Comparison of ENCODE assay signal across 14 cellular contexts in the genomic region with DNA sequence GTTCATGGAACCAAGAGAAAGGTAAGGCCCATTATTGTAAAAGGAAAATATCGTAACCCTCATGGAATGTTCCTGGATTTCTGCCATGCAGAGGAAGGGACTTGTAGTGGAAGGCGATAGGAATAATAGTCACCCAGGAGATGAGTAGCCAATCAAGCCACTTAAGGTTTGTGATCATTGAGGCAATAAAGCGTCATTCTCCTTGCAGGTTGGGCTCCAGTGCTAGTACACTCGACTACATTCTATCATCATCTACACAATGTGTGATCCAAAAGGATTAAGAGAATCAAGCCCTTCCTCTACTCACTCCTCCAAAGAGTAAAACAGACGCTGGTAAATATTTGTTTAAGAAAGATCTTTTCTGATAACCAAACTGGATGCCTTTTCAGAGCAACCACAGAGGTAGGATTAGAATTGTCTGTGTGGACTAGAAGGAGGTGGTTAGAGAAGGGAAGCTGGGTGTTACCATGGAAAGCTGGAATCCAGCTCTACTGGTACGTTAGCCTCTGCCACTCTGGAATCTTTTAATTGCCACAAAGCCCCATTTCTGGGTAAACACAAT.
A peak's percentile ranks its signal among the peaks of the same experiment; 100 is the strongest.
DNase-seq lines count a peak whose midpoint lies in the region; ATAC-seq, FAIRE-seq and TF ChIP-seq lines count a peak whose summit lies in the region.
"Had no signal": no experiment of that assay in that cellular context is flagged by ENCODE, and none has a peak within 500 bp of the region (broad histone marks: within the 10 kb centered on the region; RNA-seq: fewer than 3 reads in every experiment).

No MANE protein-coding gene starts in this region.

- H4K8ac ChIP-seq in H1 (ENCODE audit: extremely low read depth, insufficient read depth, low read length) (no peak overlapping the region), H9 (replicated peaks; ENCODE audit: insufficient read length, low read depth, low read length) (no peak overlapping the region)

- H3K14ac ChIP-seq in H1 (ENCODE audit: insufficient read length) (no peak overlapping the region), H9 (ENCODE audit: insufficient read depth, low read length) (no peak overlapping the region)

- 95% methylated on average over 6 of the region's 6 CpGs; no CpG with 5 or more reads in 1 of the 2 experiments for WGBS in H1 (ENCODE audit: extremely low coverage in 1 of 2, insufficient coverage in 1 of 2, insufficient read length in 1 of 2, insufficient replicate concordance in 2 of 2, low coverage in 1 of 2, low lambda C conversion rate in 2 of 2, missing lambda C conversion rate in 1 of 2), 2 experiments
- WGBS in H9 (ENCODE audit: extremely low coverage, insufficient read length, low lambda C conversion rate): no CpG with 5 or more reads among the region's 6 CpGs

- H3K27me3 ChIP-seq in H1 (replicated peaks in 1 of 4; ENCODE audit: control insufficient read depth in 3 of 4, extremely low read depth in 1 of 4, insufficient read depth in 3 of 4, low read length in 3 of 4) (no peaks in the 10 kb centered on the region), H9 (ENCODE audit: insufficient read depth, low read length) (no peaks in the 10 kb centered on the region)
- no peaks in the 10 kb centered on the region for H3K27me3 ChIP-seq in CD4-positive, alpha-beta T cell (ENCODE audit: control insufficient read depth, insufficient read depth, low read length)

- no peak for FAIRE-seq in H1 (lab: Jason Lieb, UNC)
- FAIRE-seq: D721Med had no signal

- CTCF ChIA-PET in H1 (lab: Charles Lee; ENCODE audit: partially characterized antibody): interaction anchor here (0.6 to 1.0 kb wide), 3 partner anchors 13 to 1103 kb away, joined by 3 to 4 read pairs (median 4); no protein-coding TSS in a partner anchor
- CTCF ChIA-PET in CD4-positive, alpha-beta T cell (lab: Charles Lee): no interaction called here

- H3K4me3 Mint-ChIP-seq in nephron progenitor cell (no peak overlapping the region), H9 (no peak overlapping the region)
- H3K4me3 Mint-ChIP-seq in CD4-positive, alpha-beta T cell: no peak overlapping the region
- H3K4me3 Mint-ChIP-seq: activated naive CD8-positive, alpha-beta T cell treated with anti-CD3 and anti-CD28 coated beads, Interleukin-2, amount 50 U/mL, for 24 hours; stimulated activated naive CD8-positive, alpha-beta T cell treated with anti-CD3 and anti-CD28 coated beads, Interleukin-15, Interleukin-2, amounts not matched to agents 100 ng/mL and 50 ng/mL, for 24 hours had no signal

- no peak overlapping the region for H2BK20ac ChIP-seq in H1 (ENCODE audit: low read length)
- no peak overlapping the region for H2BK20ac ChIP-seq in H9 (ENCODE audit: low read depth, low read length, poor library complexity, severe bottlenecking)

- peak overlapping the region; percentile 41 for H3K27ac Mint-ChIP-seq in nephron progenitor cell
- H3K27ac Mint-ChIP-seq in CD4-positive, alpha-beta T cell: no peak overlapping the region
- H3K27ac Mint-ChIP-seq in H9: no peak overlapping the region
- H3K27ac Mint-ChIP-seq: activated naive CD8-positive, alpha-beta T cell treated with anti-CD3 and anti-CD28 coated beads, Interleukin-2, amount 50 U/mL, for 24 hours; stimulated activated naive CD8-positive, alpha-beta T cell treated with anti-CD3 and anti-CD28 coated beads, Interleukin-15, Interleukin-2, amounts not matched to agents 100 ng/mL and 50 ng/mL, for 24 hours had no signal

- H3K23me2 ChIP-seq in H1 (ENCODE audit: low read depth, low read length): no peaks in the 10 kb centered on the region
- H3K23me2 ChIP-seq in H9 (ENCODE audit: insufficient read length, low read depth, low read length, poor library complexity, severe bottlenecking): no peaks in the 10 kb centered on the region

- H3K9me3 Mint-ChIP-seq in nephron progenitor cell (no peaks in the 10 kb centered on the region), H9 (peaks cover 0 to 2% of the 10 kb centered on the region in 2 experiments; a peak in 1 of 5 replicates)
- no peaks in the 10 kb centered on the region for H3K9me3 Mint-ChIP-seq in CD4-positive, alpha-beta T cell
- H3K9me3 Mint-ChIP-seq: stimulated activated naive CD8-positive, alpha-beta T cell treated with anti-CD3 and anti-CD28 coated beads, Interleukin-15, Interleukin-2, amounts not matched to agents 100 ng/mL and 50 ng/mL, for 24 hours had no signal

- TF ChIP-seq RAD21 in H1 (IDR thresholded peaks at IDR 0.05 in 1 of 2, conservative IDR thresholded peaks at IDR 0.05 in 1 of 2; ENCODE audit: low read depth in 2 of 2, low read length in 2 of 2): no peak

- no peak overlapping the region for H3K4me2 ChIP-seq in H1 (ENCODE audit: insufficient read depth in 1 of 2, low read depth in 2 of 2, low read length in 2 of 2)
- no peak overlapping the region for H3K4me2 ChIP-seq in H9 (ENCODE audit: insufficient read depth, insufficient read length, low read length)

- H2BK5ac ChIP-seq in H1 (ENCODE audit: low read depth, low read length): no peak overlapping the region
- H2BK5ac ChIP-seq in H9 (ENCODE audit: insufficient read length, low read length): no peak overlapping the region

- H2BK120ac ChIP-seq in H1 (replicated peaks; ENCODE audit: low read depth, low read length) (no peak overlapping the region), H9 (ENCODE audit: low read depth, low read length, poor library complexity, severe bottlenecking) (no peak overlapping the region)

- H3K27me3 Mint-ChIP-seq in nephron progenitor cell (ENCODE audit: low read depth, poor library complexity) (no peaks in the 10 kb centered on the region), H9 (ENCODE audit: low read depth) (no peaks in the 10 kb centered on the region)
- H3K27me3 Mint-ChIP-seq in CD4-positive, alpha-beta T cell: no peaks in the 10 kb centered on the region
- H3K27me3 Mint-ChIP-seq: activated naive CD8-positive, alpha-beta T cell treated with anti-CD3 and anti-CD28 coated beads, Interleukin-2, amount 50 U/mL, for 24 hours; stimulated activated naive CD8-positive, alpha-beta T cell treated with anti-CD3 and anti-CD28 coated beads, Interleukin-15, Interleukin-2, amounts not matched to agents 100 ng/mL and 50 ng/mL, for 24 hours had no signal

- no peaks in the 10 kb centered on the region for H3K79me2 ChIP-seq in H1 (ENCODE audit: control insufficient read depth in 1 of 2, insufficient read depth in 2 of 2, low read length in 2 of 2)
- H3K79me2 ChIP-seq in H9 (ENCODE audit: insufficient read depth, low read length): no peaks in the 10 kb centered on the region

- no peak overlapping the region for H3K9ac ChIP-seq in H1 (replicated peaks in 1 of 4; ENCODE audit: extremely low read depth in 1 of 4, low read depth in 3 of 4, low read length in 3 of 4)
- H3K9ac ChIP-seq in H9 (ENCODE audit: extremely low read depth, insufficient read length, low read length): no peak overlapping the region

- no peaks in the 10 kb centered on the region for H3K79me1 ChIP-seq in H1 (ENCODE audit: low read depth, low read length)
- H3K79me1 ChIP-seq in H9 (ENCODE audit: insufficient read depth, low read depth, low read length, poor library complexity, severe bottlenecking): no peaks in the 10 kb centered on the region

- no peak overlapping the region for H3K18ac ChIP-seq in H1 (ENCODE audit: extremely low read depth, low read length)
- no peak overlapping the region for H3K18ac ChIP-seq in H9 (ENCODE audit: insufficient read length, low read depth, low read length)

- H3K36me3 Mint-ChIP-seq in nephron progenitor cell (ENCODE audit: low read depth) (no peaks in the 10 kb centered on the region), H9 (ENCODE audit: insufficient read depth in 1 of 3, low read depth in 3 of 3) (no peaks in the 10 kb centered on the region)
- H3K36me3 Mint-ChIP-seq in CD4-positive, alpha-beta T cell (ENCODE audit: low read depth): no peaks in the 10 kb centered on the region

- no peak overlapping the region for H3K4me3 ChIP-seq in H1 (ENCODE audit: extremely low read depth in 1 of 4, insufficient read depth in 2 of 4, low read depth in 3 of 4, low read length in 4 of 4)

- H2BK12ac ChIP-seq in H1 (ENCODE audit: low read depth, low read length): no peak overlapping the region
- H2BK12ac ChIP-seq in H9 (ENCODE audit: insufficient read length, low read depth, low read length): no peak overlapping the region

- TF ChIP-seq CTCF in H1 (IDR thresholded peaks at IDR 0.05; ENCODE audit: control extremely low read depth in 1 of 3, insufficient read depth in 1 of 3, low read depth in 1 of 3, low read length in 3 of 3) (no peak), nephron progenitor cell (IDR thresholded peaks at IDR 0.05) (no peak), H9 (conservative IDR thresholded peaks at IDR 0.05) (no peak)
- TF ChIP-seq CTCF in CD4-positive, alpha-beta T cell (IDR thresholded peaks at IDR 0.05): no peak

- peak; percentile 66 for DNase-seq in EH (ENCODE audit: low read depth)
- peak; percentile 63 for DNase-seq in NCI-H510A treated with DMSO at 0.1 percent for 48 hours (lab: John Stamatoyannopoulos, UW)
- DNase-seq in H1 (ENCODE audit: low read depth in 1 of 2, low spot score in 2 of 2): no peak
- no peak for DNase-seq in nephron progenitor cell
- DNase-seq in CD4-positive, alpha-beta T cell: no peak
- no peak for DNase-seq in H9
- DNase-seq in posterior vena cava (ENCODE audit: low spot score): no peak
- no peak for DNase-seq in midbrain (lab: John Stamatoyannopoulos, UW)
- DNase-seq: activated CD4-positive, alpha-beta T cell treated with anti-CD3 and anti-CD28 coated beads, Interleukin-2, amount 50 U/mL, for 48 hours; activated naive CD8-positive, alpha-beta T cell treated with anti-CD3 and anti-CD28 coated beads, Interleukin-2, amount 50 U/mL, for 24 hours; H7; NCI-H187 had no signal

- H3T11ph ChIP-seq in H9 (ENCODE audit: low read length): no peak overlapping the region

- H3K27ac ChIP-seq in H1 (ENCODE audit: low read depth, low read length): no peak overlapping the region
- no peak overlapping the region for H3K27ac ChIP-seq in CD4-positive, alpha-beta T cell (ENCODE audit: low read depth, low read length)
- H3K27ac ChIP-seq in H9 (ENCODE audit: insufficient read length, low read depth, low read length): no peak overlapping the region

- POLR2A ChIA-PET in H1 (lab: Charles Lee; ENCODE audit: partially characterized antibody): no interaction called here
- POLR2A ChIA-PET in CD4-positive, alpha-beta T cell (lab: Charles Lee): no interaction called here

- H4K5ac ChIP-seq in H1 (ENCODE audit: insufficient read length, low read depth, low read length): no peak overlapping the region
- no peak overlapping the region for H4K5ac ChIP-seq in H9 (ENCODE audit: insufficient read length, low read depth, low read length)

- intact Hi-C loops in CD4-positive, alpha-beta T cell (cut with DNase I, micrococcal nuclease): no loop called here
- intact Hi-C loops in posterior vena cava (cut with DNase I): loop anchor here in 1 of 2 donors (5.0 kb wide), 1 partner anchor 347 kb away; no protein-coding TSS in a partner anchor

- H3K4me1 ChIP-seq in H1 (replicated peaks in 1 of 4; ENCODE audit: control insufficient read depth in 3 of 4, insufficient read depth in 4 of 4, low read length in 3 of 4): no peaks in the 10 kb centered on the region
- no peaks in the 10 kb centered on the region for H3K4me1 ChIP-seq in H9 (ENCODE audit: insufficient read depth, low read length)

- H3K56ac ChIP-seq in H1 (replicated peaks; ENCODE audit: insufficient read length, low read depth, low read length) (no peak overlapping the region), H9 (ENCODE audit: insufficient read length, low read depth, low read length) (no peak overlapping the region)

- H3K4ac ChIP-seq in H1 (replicated peaks; ENCODE audit: insufficient read length, low read depth, low read length) (no peak overlapping the region), H9 (ENCODE audit: low read depth, low read length) (no peak overlapping the region)

- H3K4me1 Mint-ChIP-seq in nephron progenitor cell (peaks cover 14% of the 10 kb centered on the region), H9 (peaks cover 4 to 7% of the 10 kb centered on the region in 2 experiments)
- H3K4me1 Mint-ChIP-seq in CD4-positive, alpha-beta T cell (ENCODE audit: low read depth): no peaks in the 10 kb centered on the region

- TF ChIP-seq EP300 in H1 (IDR thresholded peaks at IDR 0.05; ENCODE audit: borderline replicate concordance in 1 of 2, low read depth in 2 of 2, low read length in 2 of 2): no peak

- H2BK15ac ChIP-seq in H1 (ENCODE audit: low read length): no peak overlapping the region
- no peak overlapping the region for H2BK15ac ChIP-seq in H9 (ENCODE audit: low read depth, low read length)

- no peaks in the 10 kb centered on the region for H3K36me3 ChIP-seq in H1 (ENCODE audit: control insufficient read depth in 2 of 4, insufficient read depth in 4 of 4, low read length in 3 of 4)

- H2AK5ac ChIP-seq in H1 (ENCODE audit: low read depth, low read length) (no peak overlapping the region), H9 (ENCODE audit: insufficient read length, low read length) (no peak overlapping the region)

- H4K91ac ChIP-seq in H1 (replicated peaks; ENCODE audit: insufficient read length, low read length) (no peak overlapping the region), H9 (ENCODE audit: insufficient read length, low read depth, low read length) (no peak overlapping the region)

- no peak overlapping the region for H3K23ac ChIP-seq in H1 (ENCODE audit: insufficient read length)
- H3K23ac ChIP-seq in H9 (ENCODE audit: insufficient read length, low read depth, low read length): no peak overlapping the region

- H3K9me3 ChIP-seq in H1 (ENCODE audit: insufficient read depth in 2 of 2, low read depth in 1 of 2, low read length in 1 of 2): no peaks in the 10 kb centered on the region
- H3K9me3 ChIP-seq in CD4-positive, alpha-beta T cell (ENCODE audit: control insufficient read depth, low read length): no peaks in the 10 kb centered on the region
- H3K9me3 ChIP-seq in H9 (ENCODE audit: control insufficient read depth, low read depth, low read length): no peaks in the 10 kb centered on the region

- TF ChIP-seq POLR2A in H1 (IDR thresholded peaks at IDR 0.05; ENCODE audit: control extremely low read depth in 1 of 2, low read depth in 2 of 2, low read length in 2 of 2): no peak

- no peak for ATAC-seq in CD4-positive, alpha-beta T cell (ENCODE audit: poor library complexity)
- ATAC-seq: activated naive CD8-positive, alpha-beta T cell treated with anti-CD3 and anti-CD28 coated beads, Interleukin-2, amount 50 U/mL, for 24 hours had no signal

- H2AFZ ChIP-seq in H1 (ENCODE audit: low read length): peak overlapping the region; percentile 13; the same call in 1 of the 2 replicates
- H2AFZ ChIP-seq in H9 (ENCODE audit: low read length): no peak overlapping the region

- H4K20me1 ChIP-seq in H1 (replicated peaks in 1 of 2; ENCODE audit: control insufficient read depth in 1 of 2, insufficient read depth in 2 of 2, low read length in 2 of 2): no peaks in the 10 kb centered on the region
- H4K20me1 ChIP-seq in H9 (ENCODE audit: control insufficient read depth, insufficient read depth, insufficient read length): no peaks in the 10 kb centered on the region

Comparison
In these comparisons a context has a peak if more than half of its experiments do, and no peak if none do; other contexts are left out.
1. DNase-seq: peak in EH (single experiment) and NCI-H510A treated with DMSO at 0.1 percent for 48 hours (single experiment); none in H1 (0 of 2), nephron progenitor cell (single experiment), CD4-positive, alpha-beta T cell (0 of 10), H9 (single experiment), posterior vena cava (single experiment) and midbrain (single experiment).